ENCODE assay signal across 15 cellular contexts in genomic region chr2:19677215-19677777, GRCh38.
"Had no signal": no experiment of that assay in that cellular context is flagged by ENCODE, and none has a peak within 500 bp of the region (broad histone marks: within the 10 kb centered on the region; RNA-seq: fewer than 3 reads in every experiment).

No MANE protein-coding gene starts in this region.

- H3K9me3 ChIP-seq: mucosa of descending colon, psoas muscle, sigmoid colon, transverse colon, uterus had no signal

- H3K27me3 ChIP-seq: heart left ventricle, transverse colon, uterus had no signal

- H3K36me3 ChIP-seq: heart left ventricle, sigmoid colon, transverse colon, uterus had no signal

- H3K27ac ChIP-seq: psoas muscle, sigmoid colon, skin epidermis, transverse colon, uterus had no signal

- ATAC-seq: mucosa of descending colon; natural killer cell treated with Interleukin-12 subunit alpha and Interleukin-12 subunit beta and Interleukin-15 and Interleukin-18, amount 100 ng/mL, for 72 hours had no signal

- DNase-seq: central memory CD4-positive, alpha-beta T cell; cortex of kidney; dorsolateral prefrontal cortex; effector CD8-positive, alpha-beta T cell; hippocampal formation; mucosa of descending colon; retina; sigmoid colon; stimulated activated naive CD4-positive, alpha-beta T cell treated with Interleukin-2 at 50 U/mL for 16 hours; transverse colon; uterus had no signal

- H3K4me3 ChIP-seq: dorsolateral prefrontal cortex, heart left ventricle, mucosa of descending colon, psoas muscle, sigmoid colon, skin epidermis, transverse colon, uterus had no signal

- H3K4me1 ChIP-seq: psoas muscle, sigmoid colon, transverse colon, uterus had no signal
